Comparison of ENCODE assay signal across 7 cellular contexts in genomic region chr5:172777381-172778222, GRCh38. TPM values are rescaled to one million over a fixed set of nuclear protein-coding genes. Genes with fewer than 3 reads are reported as not detected.
A peak's percentile ranks its signal among the peaks of the same experiment; 100 is the strongest.
DNase-seq lines count a peak whose midpoint lies in the region; ATAC-seq and TF ChIP-seq lines count a peak whose summit lies in the region.

No MANE protein-coding gene starts in this region.

- H3K27me3 ChIP-seq in parathyroid adenoma (ENCODE audit: control insufficient read depth, insufficient read depth, low read length) (no peaks in the 10 kb centered on the region), tibial nerve (no peaks in the 10 kb centered on the region)

- H2AFZ ChIP-seq in parathyroid adenoma: peak overlapping the region; percentile 2

- H3K9me3 ChIP-seq in parathyroid adenoma (ENCODE audit: control insufficient read depth, low read length) (no peaks in the 10 kb centered on the region), tibial nerve (no peaks in the 10 kb centered on the region)

- TF ChIP-seq CTCF in parathyroid adenoma (IDR thresholded peaks at IDR 0.05): no peak
- TF ChIP-seq CTCF in tibial nerve (IDR thresholded peaks at IDR 0.05): no peak

- H3K4me1 ChIP-seq in parathyroid adenoma: no peaks in the 10 kb centered on the region
- H3K4me1 ChIP-seq in tibial nerve: peaks cover 0 to 59% (median 41%) of the 10 kb centered on the region in 4 donors

- H3K27ac ChIP-seq in parathyroid adenoma (peak overlapping the region; percentile 11), tibial nerve (peak overlapping the region; percentile 67 to 99 (median 98))

- H3K4me2 ChIP-seq in parathyroid adenoma (ENCODE audit: low read length): no peak overlapping the region

- no peaks in the 10 kb centered on the region for H3K79me2 ChIP-seq in parathyroid adenoma

- peak; percentile 87 for ATAC-seq in GM18858 (IDR thresholded peaks at IDR 0.05; ENCODE audit: unreplicated experiment)
- peak; percentile 92 for ATAC-seq in HG02852 (IDR thresholded peaks at IDR 0.05; ENCODE audit: unreplicated experiment)

- no peaks in the 10 kb centered on the region for H3K36me3 ChIP-seq in parathyroid adenoma (ENCODE audit: control insufficient read depth, insufficient read depth, low read length)
- no peaks in the 10 kb centered on the region for H3K36me3 ChIP-seq in tibial nerve

- WGBS in tibial nerve, 2 donors: 42 to 52% methylated on average over 14 of the region's 14 CpGs

- TF ChIP-seq EP300 in tibial nerve (IDR thresholded peaks at IDR 0.05): peak in 1 of 2 donors; percentile 78

- peak; percentile 19 for TF ChIP-seq POLR2A in erythroblast (IDR thresholded peaks at IDR 0.05; ENCODE audit: low read length)
- TF ChIP-seq POLR2A in tibial nerve (IDR thresholded peaks at IDR 0.05): peak in 1 of 2 donors; percentile 38

- DNase-seq in NCI-H69 (lab: John Stamatoyannopoulos, UW) (peak; percentile 78), erythroblast (lab: John Stamatoyannopoulos, UW) (peak; percentile 70 to 87), tibial nerve (ENCODE audit: low spot score in 2 of 2) (peak; percentile 84 to 91)
- peak; percentile 72 for DNase-seq in activated CD8-positive, alpha-beta memory T cell treated with anti-CD3 and anti-CD28 coated beads, Interleukin-2, amount 50 U/mL, for 4 hours

- H3K9ac ChIP-seq in parathyroid adenoma: no peak overlapping the region

- no peak overlapping the region for H3K4me3 ChIP-seq in parathyroid adenoma (ENCODE audit: low read depth, low read length)
- H3K4me3 ChIP-seq in tibial nerve: no peak overlapping the region

RNA-seq across cellular contexts. Expression of gene DUSP1, which starts 6.6 kb away (rescaled TPM):
- total RNA-seq in tibial nerve: 1,000 to 10,000 TPM; 1,787 to 2,412 (median 1,885) TPM

RNA-seq across cellular contexts. Expression of gene ERGIC1, which starts 56.4 kb away (rescaled TPM):
- 100 to 1,000 TPM in 2 of 4 donors, 10 to 100 TPM in 2; 60.9 to 123 (median 99.3) TPM for total RNA-seq in tibial nerve
